In genomic region chr1:219752645-219753044, GRCh38 we compare ENCODE assay signal across 36 cellular contexts.
"Had no signal": no experiment of that assay in that cellular context is flagged by ENCODE, and none has a peak within 500 bp of the region (broad histone marks: within the 10 kb centered on the region; RNA-seq: fewer than 3 reads in every experiment).

No MANE protein-coding gene starts in this region.

- H3K27ac ChIP-seq: adrenal gland, body of pancreas, coronary artery, dorsolateral prefrontal cortex, WERI-Rb-1 had no signal

- H3K4me3 Mint-ChIP-seq: activated B cell treated with CpG ODN at 0.5 μM for 24 hours; activated CD8-positive, alpha-beta T cell treated with anti-CD3 and anti-CD28 coated beads for 36 hours; activated naive CD4-positive, alpha-beta T cell treated with anti-CD3 and anti-CD28 coated beads for 36 hours; activated naive CD4-positive, alpha-beta T cell treated with anti-CD3 and anti-CD28 coated beads, Interleukin-2, amount 50 U/mL, for 24 hours; activated naive CD8-positive, alpha-beta T cell treated with anti-CD3 and anti-CD28 coated beads for 36 hours; activated naive CD8-positive, alpha-beta T cell treated with anti-CD3 and anti-CD28 coated beads, Interleukin-2, amount 50 U/mL, for 24 hours; activated T-helper 1 cell treated with anti-CD3 and anti-CD28 coated beads, Interleukin-12 subunit alpha, Interleukin-12 subunit beta, Interleukin-2, Interleukin-4 antibody, amounts not matched to agents 30 ng/mL and 10 ng/mL and 1 ng/mL, durations not matched to agents 14 hours and 24 hours and 36 hours; central memory CD8-positive, alpha-beta T cell; dendritic cell treated with granulocyte-macrophage colony-stimulating factor and Interleukin-4, amounts not matched to agents 40 ng/mL and 50 ng/mL, for 4 days; endodermal cell; T-helper 17 cell; T-helper 2 cell treated with Interferon-gamma antibody and Interleukin-4, amounts not matched to agents 5 μg/mL and 100 μg/mL, for 36 hours had no signal

- H3K27me3 ChIP-seq: adrenal gland, body of pancreas had no signal

- H3K36me3 ChIP-seq: adrenal gland, WERI-Rb-1 had no signal

- FAIRE-seq: frontal cortex had no signal

- H3K4me1 ChIP-seq: adrenal gland, body of pancreas had no signal

- DNase-seq: activated B cell treated with CpG ODN at 0.5 μM for 24 hours; activated CD4-positive, alpha-beta T cell treated with anti-CD3 and anti-CD28 coated beads for 48 hours; activated CD4-positive, alpha-beta T cell treated with anti-CD3 and anti-CD28 coated beads, Interleukin-2, amount 50 U/mL, for 1 hour; activated CD4-positive, alpha-beta T cell treated with anti-CD3 and anti-CD28 coated beads, Interleukin-2, amount 50 U/mL, for 48 hours; activated CD8-positive, alpha-beta memory T cell treated with anti-CD3 and anti-CD28 coated beads for 24 hours; activated CD8-positive, alpha-beta memory T cell treated with anti-CD3 and anti-CD28 coated beads, Interleukin-2, amount 50 U/mL, for 4 hours; activated CD8-positive, alpha-beta T cell treated with anti-CD3 and anti-CD28 coated beads for 36 hours; activated effector memory CD4-positive, alpha-beta T cell treated with anti-CD3 and anti-CD28 coated beads, Interleukin-2, amount 50 U/mL, for 16 hours; activated naive CD4-positive, alpha-beta T cell treated with anti-CD3 and anti-CD28 coated beads for 36 hours; activated naive CD8-positive, alpha-beta T cell treated with anti-CD3 and anti-CD28 coated beads for 36 hours; activated naive CD8-positive, alpha-beta T cell treated with anti-CD3 and anti-CD28 coated beads, Interleukin-2, amount 50 U/mL, for 24 hours; activated T-cell treated with anti-CD3 and anti-CD28 coated beads, Interleukin-2, amount 50 U/mL, for 1 hour; activated T-cell treated with anti-CD3 and anti-CD28 coated beads, Interleukin-2, amount 50 U/mL, for 48 hours; adrenal gland; amygdala; aorta; body of pancreas; dorsolateral prefrontal cortex; effector memory CD4-positive, alpha-beta T cell; endodermal cell; foreskin fibroblast; glutamatergic neuron; T-helper 1 cell; T-helper 17 cell; T1000; WERI-Rb-1 had no signal

- H3K4me3 ChIP-seq: adrenal gland, body of pancreas, coronary artery, dorsolateral prefrontal cortex had no signal

- H3K4me1 Mint-ChIP-seq: activated B cell treated with CpG ODN at 0.5 μM for 24 hours; activated naive CD4-positive, alpha-beta T cell treated with anti-CD3 and anti-CD28 coated beads, Interleukin-2, amount 50 U/mL, for 24 hours; activated naive CD8-positive, alpha-beta T cell treated with anti-CD3 and anti-CD28 coated beads for 36 hours; activated naive CD8-positive, alpha-beta T cell treated with anti-CD3 and anti-CD28 coated beads, Interleukin-2, amount 50 U/mL, for 24 hours; central memory CD8-positive, alpha-beta T cell; T-helper 17 cell had no signal

- H3K9me3 ChIP-seq: adrenal gland, body of pancreas had no signal

- H3K9me3 Mint-ChIP-seq: activated B cell treated with CpG ODN at 0.5 μM for 24 hours; activated CD8-positive, alpha-beta T cell treated with anti-CD3 and anti-CD28 coated beads for 36 hours; activated naive CD4-positive, alpha-beta T cell treated with anti-CD3 and anti-CD28 coated beads for 36 hours; activated naive CD8-positive, alpha-beta T cell treated with anti-CD3 and anti-CD28 coated beads for 36 hours; activated T-helper 1 cell treated with anti-CD3 and anti-CD28 coated beads, Interleukin-12 subunit alpha, Interleukin-12 subunit beta, Interleukin-2, Interleukin-4 antibody, amounts not matched to agents 30 ng/mL and 10 ng/mL and 1 ng/mL, durations not matched to agents 14 hours and 24 hours and 36 hours; activated T-helper 2 cell treated with anti-CD3 and anti-CD28 coated beads, Interferon-gamma antibody, Interleukin-2, Interleukin-4, amounts not matched to agents 10 μg/mL and 5 μg/mL and 100 μg/mL, durations not matched to agents 14 hours and 24 hours and 36 hours; dendritic cell treated with granulocyte-macrophage colony-stimulating factor and Interleukin-4, amounts not matched to agents 40 ng/mL and 50 ng/mL, for 4 days; endodermal cell; T-helper 2 cell treated with Interferon-gamma antibody and Interleukin-4, amounts not matched to agents 5 μg/mL and 100 μg/mL, for 36 hours had no signal

- H3K27me3 Mint-ChIP-seq: activated B cell treated with CpG ODN at 0.5 μM for 24 hours; activated CD8-positive, alpha-beta T cell treated with anti-CD3 and anti-CD28 coated beads for 36 hours; activated naive CD8-positive, alpha-beta T cell treated with anti-CD3 and anti-CD28 coated beads, Interleukin-2, amount 50 U/mL, for 24 hours; central memory CD8-positive, alpha-beta T cell; dendritic cell treated with granulocyte-macrophage colony-stimulating factor and Interleukin-4, amounts not matched to agents 40 ng/mL and 50 ng/mL, for 4 days; T-helper 17 cell had no signal

- H3K36me3 Mint-ChIP-seq: activated naive CD4-positive, alpha-beta T cell treated with anti-CD3 and anti-CD28 coated beads, Interleukin-2, amount 50 U/mL, for 24 hours; activated naive CD8-positive, alpha-beta T cell treated with anti-CD3 and anti-CD28 coated beads for 36 hours had no signal

- H3K27ac Mint-ChIP-seq: activated B cell treated with CpG ODN at 0.5 μM for 24 hours; activated CD8-positive, alpha-beta T cell treated with anti-CD3 and anti-CD28 coated beads for 36 hours; activated naive CD4-positive, alpha-beta T cell treated with anti-CD3 and anti-CD28 coated beads for 36 hours; activated naive CD4-positive, alpha-beta T cell treated with anti-CD3 and anti-CD28 coated beads, Interleukin-2, amount 50 U/mL, for 24 hours; activated naive CD8-positive, alpha-beta T cell treated with anti-CD3 and anti-CD28 coated beads for 36 hours; activated naive CD8-positive, alpha-beta T cell treated with anti-CD3 and anti-CD28 coated beads, Interleukin-2, amount 50 U/mL, for 24 hours; activated T-helper 1 cell treated with anti-CD3 and anti-CD28 coated beads, Interleukin-12 subunit alpha, Interleukin-12 subunit beta, Interleukin-2, Interleukin-4 antibody, amounts not matched to agents 30 ng/mL and 10 ng/mL and 1 ng/mL, durations not matched to agents 14 hours and 24 hours and 36 hours; activated T-helper 2 cell treated with anti-CD3 and anti-CD28 coated beads, Interferon-gamma antibody, Interleukin-2, Interleukin-4, amounts not matched to agents 10 μg/mL and 5 μg/mL and 100 μg/mL, durations not matched to agents 14 hours and 24 hours and 36 hours; dendritic cell treated with granulocyte-macrophage colony-stimulating factor and Interleukin-4, amounts not matched to agents 40 ng/mL and 50 ng/mL, for 4 days; endodermal cell; T-helper 17 cell; T-helper 2 cell treated with Interferon-gamma antibody and Interleukin-4, amounts not matched to agents 5 μg/mL and 100 μg/mL, for 36 hours had no signal

- ATAC-seq: activated CD4-positive, CD25-positive, alpha-beta regulatory T cell treated with anti-CD3 and anti-CD28 coated beads, Interleukin-2, amount 50 U/mL, for 24 hours; activated CD8-positive, alpha-beta T cell treated with anti-CD3 and anti-CD28 coated beads for 36 hours; activated naive CD8-positive, alpha-beta T cell treated with anti-CD3 and anti-CD28 coated beads, Interleukin-2, amount 50 U/mL, for 24 hours; body of pancreas; esophagus mucosa; T-helper 17 cell had no signal
